In the genomic region with DNA sequence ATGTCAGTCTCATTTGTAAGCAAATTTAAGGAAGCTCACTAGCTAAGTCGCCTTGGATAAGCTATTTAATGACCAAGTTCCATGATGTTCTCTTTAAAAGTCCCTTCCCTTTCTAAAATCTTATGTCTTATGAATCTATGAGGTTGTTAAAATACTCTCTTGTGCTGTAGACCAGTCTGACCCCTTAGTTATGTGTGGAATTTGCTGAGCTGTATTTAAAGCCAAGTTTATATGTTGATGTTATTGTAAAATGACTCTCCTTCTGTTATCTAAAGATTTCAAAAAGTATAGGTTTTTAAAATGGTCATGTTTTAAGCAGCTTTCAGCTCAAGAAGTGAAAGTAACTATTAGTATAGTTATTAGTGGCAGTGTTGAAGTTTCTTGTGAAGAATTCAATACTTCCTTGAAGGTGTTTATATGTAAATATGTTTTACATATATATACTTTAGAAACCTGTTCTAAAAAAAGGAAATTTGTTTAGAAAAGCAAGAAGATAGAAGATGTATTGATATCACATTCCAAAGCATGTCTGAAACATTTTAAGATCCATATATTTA, we compare ENCODE assay signal across 10 cellular contexts.
A peak's percentile ranks its signal among the peaks of the same experiment; 100 is the strongest.
DNase-seq lines count a peak whose midpoint lies in the region; ATAC-seq and TF ChIP-seq lines count a peak whose summit lies in the region.
"Had no signal": no experiment of that assay in that cellular context is flagged by ENCODE, and none has a peak within 500 bp of the region (broad histone marks: within the 10 kb centered on the region; RNA-seq: fewer than 3 reads in every experiment).

No MANE protein-coding gene starts in this region.

- H3K27me3 ChIP-seq in thyroid gland = no peaks in the 10 kb centered on the region

- H3K9me3 ChIP-seq in thyroid gland = no peaks in the 10 kb centered on the region

- CTCF ChIA-PET in activated CD8-positive, alpha-beta T cell treated with anti-CD3 and anti-CD28 coated beads for 36 hours (lab: Charles Lee) = interaction anchor here (1.1 to 2.6 kb wide), 5 partner anchors 13 to 91 kb away, joined by 3 to 7 read pairs (median 6); no protein-coding TSS in a partner anchor

- H3K4me1 Mint-ChIP-seq in activated CD8-positive, alpha-beta T cell treated with anti-CD3 and anti-CD28 coated beads for 36 hours (ENCODE audit: low read depth) = peaks cover 60% of the 10 kb centered on the region
- peaks cover 28 to 69% (median 61%) of the 10 kb centered on the region in 4 donors for H3K4me1 Mint-ChIP-seq in naive thymus-derived CD8-positive, alpha-beta T cell

- H3K27ac ChIP-seq in thyroid gland = peak overlapping the region in 1 of 3 donors; percentile 29

- no peak for TF ChIP-seq POLR2A in thyroid gland (IDR thresholded peaks at IDR 0.05)

- H3K27ac Mint-ChIP-seq in activated CD8-positive, alpha-beta T cell treated with anti-CD3 and anti-CD28 coated beads for 36 hours = peak overlapping the region; percentile 69
- peak overlapping the region; percentile 59 to 96 (median 86) for H3K27ac Mint-ChIP-seq in naive thymus-derived CD8-positive, alpha-beta T cell

- H3K36me3 Mint-ChIP-seq in activated CD8-positive, alpha-beta T cell treated with anti-CD3 and anti-CD28 coated beads for 36 hours (ENCODE audit: low read depth) = peaks cover 46% of the 10 kb centered on the region
- peaks cover 4 to 46% (median 8%) of the 10 kb centered on the region in 3 donors for H3K36me3 Mint-ChIP-seq in naive thymus-derived CD8-positive, alpha-beta T cell

- ATAC-seq in GM18502 (IDR thresholded peaks at IDR 0.05; ENCODE audit: poor library complexity, unreplicated experiment) (peak; percentile 49), HG02610 (IDR thresholded peaks at IDR 0.05; ENCODE audit: unreplicated experiment) (peak; percentile 51), GM19463 (IDR thresholded peaks at IDR 0.05; ENCODE audit: unreplicated experiment) (no peak)
- ATAC-seq in activated CD8-positive, alpha-beta T cell treated with anti-CD3 and anti-CD28 coated beads for 36 hours = no peak
- no peak for ATAC-seq in naive thymus-derived CD8-positive, alpha-beta T cell
- ATAC-seq: esophagus mucosa had no signal

- H3K4me3 Mint-ChIP-seq in activated CD8-positive, alpha-beta T cell treated with anti-CD3 and anti-CD28 coated beads for 36 hours = no peak overlapping the region
- peak overlapping the region in 6 of 10 donors; percentile 6 to 71 (median 42) for H3K4me3 Mint-ChIP-seq in naive thymus-derived CD8-positive, alpha-beta T cell

- intact Hi-C loops in activated CD8-positive, alpha-beta T cell treated with anti-CD3 and anti-CD28 coated beads for 36 hours (cut with micrococcal nuclease) = no loop called here
- intact Hi-C loops in thyroid gland (cut with DNase I) = no loop called here

- no peak for TF ChIP-seq CTCF in activated CD8-positive, alpha-beta T cell treated with anti-CD3 and anti-CD28 coated beads for 36 hours (IDR thresholded peaks at IDR 0.05)
- no peak for TF ChIP-seq CTCF in thyroid gland (IDR thresholded peaks at IDR 0.05)

- no peak overlapping the region for H3K4me3 ChIP-seq in thyroid gland (replicated peaks in 1 of 3)

- POLR2A ChIA-PET in activated CD8-positive, alpha-beta T cell treated with anti-CD3 and anti-CD28 coated beads for 36 hours (lab: Charles Lee) = interaction anchor here (0.5 to 1.6 kb wide), 9 partner anchors 9 to 188 kb away, joined by 3 to 5 read pairs (median 3); no protein-coding TSS in a partner anchor
- POLR2A ChIA-PET in naive thymus-derived CD8-positive, alpha-beta T cell (lab: Charles Lee) = interaction anchor here (0.9 to 1.7 kb wide), 3 partner anchors 70 to 92 kb away, joined by 3 to 8 read pairs (median 6); partner anchors contain the start of gene CDC42SE2

- H3K27me3 Mint-ChIP-seq in activated CD8-positive, alpha-beta T cell treated with anti-CD3 and anti-CD28 coated beads for 36 hours = no peaks in the 10 kb centered on the region
- no peaks in the 10 kb centered on the region for H3K27me3 Mint-ChIP-seq in naive thymus-derived CD8-positive, alpha-beta T cell

- 55 to 56% methylated on average over 1 of the region's 1 CpG for WGBS in thyroid gland, 2 donors

- DNase-seq in activated CD8-positive, alpha-beta T cell treated with anti-CD3 and anti-CD28 coated beads for 36 hours = no peak
- no peak for DNase-seq in naive thymus-derived CD8-positive, alpha-beta T cell
- DNase-seq in NCI-H774 (lab: John Stamatoyannopoulos, UW) (no peak), RPMI8226 (no peak), thyroid gland (no peak)
- DNase-seq: stimulated activated CD4-positive, alpha-beta T cell treated with anti-CD3 and anti-CD28 coated beads, Interleukin-4, amount 100 ng/mL, for 4 hours had no signal

- no peaks in the 10 kb centered on the region for H3K9me3 Mint-ChIP-seq in activated CD8-positive, alpha-beta T cell treated with anti-CD3 and anti-CD28 coated beads for 36 hours
- H3K9me3 Mint-ChIP-seq in naive thymus-derived CD8-positive, alpha-beta T cell = no peaks in the 10 kb centered on the region

- H3K4me1 ChIP-seq in thyroid gland = peaks cover 8 to 13% of the 10 kb centered on the region in 2 donors

- no peaks in the 10 kb centered on the region for H3K36me3 ChIP-seq in thyroid gland

Comparison
In these comparisons a context has a peak if more than half of its experiments do, and no peak if none do; other contexts are left out.
1. ATAC-seq: peak in GM18502 (single experiment) and HG02610 (single experiment); none in activated CD8-positive, alpha-beta T cell treated with anti-CD3 and anti-CD28 coated beads for 36 hours (single experiment), naive thymus-derived CD8-positive, alpha-beta T cell (0 of 2) and GM19463 (single experiment).